Comparison of ENCODE assay signal across 1 cellular context in genomic region chr3:194637541-194638400, GRCh38.
TF ChIP-seq lines count a peak whose summit lies in the region.

No MANE protein-coding gene starts in this region.

TF ChIP-seq in H1, 55 proteins besides CTCF, POLR2A, EP300 and RAD21:
- peak; percentile 65 for TF ChIP-seq YY1 (IDR thresholded peaks at IDR 0.05; ENCODE audit: low read depth, low read length)
- TF ChIP-seq, protein P1, sequence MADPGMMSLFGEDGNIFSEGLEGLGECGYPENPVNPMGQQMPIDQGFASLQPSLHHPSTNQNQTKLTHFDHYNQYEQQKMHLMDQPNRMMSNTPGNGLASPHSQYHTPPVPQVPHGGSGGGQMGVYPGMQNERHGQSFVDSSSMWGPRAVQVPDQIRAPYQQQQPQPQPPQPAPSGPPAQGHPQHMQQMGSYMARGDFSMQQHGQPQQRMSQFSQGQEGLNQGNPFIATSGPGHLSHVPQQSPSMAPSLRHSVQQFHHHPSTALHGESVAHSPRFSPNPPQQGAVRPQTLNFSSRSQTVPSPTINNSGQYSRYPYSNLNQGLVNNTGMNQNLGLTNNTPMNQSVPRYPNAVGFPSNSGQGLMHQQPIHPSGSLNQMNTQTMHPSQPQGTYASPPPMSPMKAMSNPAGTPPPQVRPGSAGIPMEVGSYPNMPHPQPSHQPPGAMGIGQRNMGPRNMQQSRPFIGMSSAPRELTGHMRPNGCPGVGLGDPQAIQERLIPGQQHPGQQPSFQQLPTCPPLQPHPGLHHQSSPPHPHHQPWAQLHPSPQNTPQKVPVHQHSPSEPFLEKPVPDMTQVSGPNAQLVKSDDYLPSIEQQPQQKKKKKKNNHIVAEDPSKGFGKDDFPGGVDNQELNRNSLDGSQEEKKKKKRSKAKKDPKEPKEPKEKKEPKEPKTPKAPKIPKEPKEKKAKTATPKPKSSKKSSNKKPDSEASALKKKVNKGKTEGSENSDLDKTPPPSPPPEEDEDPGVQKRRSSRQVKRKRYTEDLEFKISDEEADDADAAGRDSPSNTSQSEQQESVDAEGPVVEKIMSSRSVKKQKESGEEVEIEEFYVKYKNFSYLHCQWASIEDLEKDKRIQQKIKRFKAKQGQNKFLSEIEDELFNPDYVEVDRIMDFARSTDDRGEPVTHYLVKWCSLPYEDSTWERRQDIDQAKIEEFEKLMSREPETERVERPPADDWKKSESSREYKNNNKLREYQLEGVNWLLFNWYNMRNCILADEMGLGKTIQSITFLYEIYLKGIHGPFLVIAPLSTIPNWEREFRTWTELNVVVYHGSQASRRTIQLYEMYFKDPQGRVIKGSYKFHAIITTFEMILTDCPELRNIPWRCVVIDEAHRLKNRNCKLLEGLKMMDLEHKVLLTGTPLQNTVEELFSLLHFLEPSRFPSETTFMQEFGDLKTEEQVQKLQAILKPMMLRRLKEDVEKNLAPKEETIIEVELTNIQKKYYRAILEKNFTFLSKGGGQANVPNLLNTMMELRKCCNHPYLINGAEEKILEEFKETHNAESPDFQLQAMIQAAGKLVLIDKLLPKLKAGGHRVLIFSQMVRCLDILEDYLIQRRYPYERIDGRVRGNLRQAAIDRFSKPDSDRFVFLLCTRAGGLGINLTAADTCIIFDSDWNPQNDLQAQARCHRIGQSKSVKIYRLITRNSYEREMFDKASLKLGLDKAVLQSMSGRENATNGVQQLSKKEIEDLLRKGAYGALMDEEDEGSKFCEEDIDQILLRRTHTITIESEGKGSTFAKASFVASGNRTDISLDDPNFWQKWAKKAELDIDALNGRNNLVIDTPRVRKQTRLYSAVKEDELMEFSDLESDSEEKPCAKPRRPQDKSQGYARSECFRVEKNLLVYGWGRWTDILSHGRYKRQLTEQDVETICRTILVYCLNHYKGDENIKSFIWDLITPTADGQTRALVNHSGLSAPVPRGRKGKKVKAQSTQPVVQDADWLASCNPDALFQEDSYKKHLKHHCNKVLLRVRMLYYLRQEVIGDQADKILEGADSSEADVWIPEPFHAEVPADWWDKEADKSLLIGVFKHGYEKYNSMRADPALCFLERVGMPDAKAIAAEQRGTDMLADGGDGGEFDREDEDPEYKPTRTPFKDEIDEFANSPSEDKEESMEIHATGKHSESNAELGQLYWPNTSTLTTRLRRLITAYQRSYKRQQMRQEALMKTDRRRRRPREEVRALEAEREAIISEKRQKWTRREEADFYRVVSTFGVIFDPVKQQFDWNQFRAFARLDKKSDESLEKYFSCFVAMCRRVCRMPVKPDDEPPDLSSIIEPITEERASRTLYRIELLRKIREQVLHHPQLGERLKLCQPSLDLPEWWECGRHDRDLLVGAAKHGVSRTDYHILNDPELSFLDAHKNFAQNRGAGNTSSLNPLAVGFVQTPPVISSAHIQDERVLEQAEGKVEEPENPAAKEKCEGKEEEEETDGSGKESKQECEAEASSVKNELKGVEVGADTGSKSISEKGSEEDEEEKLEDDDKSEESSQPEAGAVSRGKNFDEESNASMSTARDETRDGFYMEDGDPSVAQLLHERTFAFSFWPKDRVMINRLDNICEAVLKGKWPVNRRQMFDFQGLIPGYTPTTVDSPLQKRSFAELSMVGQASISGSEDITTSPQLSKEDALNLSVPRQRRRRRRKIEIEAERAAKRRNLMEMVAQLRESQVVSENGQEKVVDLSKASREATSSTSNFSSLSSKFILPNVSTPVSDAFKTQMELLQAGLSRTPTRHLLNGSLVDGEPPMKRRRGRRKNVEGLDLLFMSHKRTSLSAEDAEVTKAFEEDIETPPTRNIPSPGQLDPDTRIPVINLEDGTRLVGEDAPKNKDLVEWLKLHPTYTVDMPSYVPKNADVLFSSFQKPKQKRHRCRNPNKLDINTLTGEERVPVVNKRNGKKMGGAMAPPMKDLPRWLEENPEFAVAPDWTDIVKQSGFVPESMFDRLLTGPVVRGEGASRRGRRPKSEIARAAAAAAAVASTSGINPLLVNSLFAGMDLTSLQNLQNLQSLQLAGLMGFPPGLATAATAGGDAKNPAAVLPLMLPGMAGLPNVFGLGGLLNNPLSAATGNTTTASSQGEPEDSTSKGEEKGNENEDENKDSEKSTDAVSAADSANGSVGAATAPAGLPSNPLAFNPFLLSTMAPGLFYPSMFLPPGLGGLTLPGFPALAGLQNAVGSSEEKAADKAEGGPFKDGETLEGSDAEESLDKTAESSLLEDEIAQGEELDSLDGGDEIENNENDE (IDR thresholded peaks at IDR 0.05; ENCODE audit: insufficient replicate concordance, low read length): no peak
